29 cellular contexts compared by ENCODE assay signal in genomic region chr12:128261757-128262156, GRCh38. TPM values are rescaled to one million over a fixed set of nuclear protein-coding genes. Genes with fewer than 3 reads are reported as not detected.
A peak's percentile ranks its signal among the peaks of the same experiment; 100 is the strongest.
DNase-seq lines count a peak whose midpoint lies in the region; ATAC-seq, FAIRE-seq and TF ChIP-seq lines count a peak whose summit lies in the region.
"Had no signal": no experiment of that assay in that cellular context is flagged by ENCODE, and none has a peak within 500 bp of the region (broad histone marks: within the 10 kb centered on the region; RNA-seq: fewer than 3 reads in every experiment).

No MANE protein-coding gene starts in this region.

- BruUV-seq in HepG2 (replicated peaks; lab: Mats Ljungman, UMichigan) = no TSS peak
- BruUV-seq in K562 (replicated peaks; lab: Mats Ljungman, UMichigan) = no TSS peak

- H3K18ac ChIP-seq in mesenchymal stem cell (ENCODE audit: low read depth in 1 of 2, low read length in 2 of 2) = no peak overlapping the region

- no peaks in the 10 kb centered on the region for H3K79me1 ChIP-seq in mesenchymal stem cell (replicated peaks; ENCODE audit: low read length, poor library complexity, severe bottlenecking)

- TF ChIP-seq POLR2A in HepG2 (IDR thresholded peaks at IDR 0.05; ENCODE audit: insufficient read depth in 1 of 2, low read depth in 2 of 2, low read length in 2 of 2) (no peak), right lobe of liver (IDR thresholded peaks at IDR 0.05) (no peak), K562 (conservative IDR thresholded peaks at IDR 0.05) (no peak)

- under 1% methylated on average over 3 of the region's 3 CpGs for WGBS in HepG2 (ENCODE audit: low lambda C conversion rate)
- WGBS in right lobe of liver (ENCODE audit: insufficient coverage, low coverage, low lambda C conversion rate, missing lambda C conversion rate) = 72% methylated on average over 3 of the region's 3 CpGs
- 0% methylated on average over 3 of the region's 3 CpGs for WGBS in K562 (ENCODE audit: insufficient coverage, low coverage, missing lambda C conversion rate)
- 77% methylated on average over 3 of the region's 3 CpGs for WGBS in mesenchymal stem cell

- H3K23ac ChIP-seq in mesenchymal stem cell (ENCODE audit: low read length in 2 of 2) = no peak overlapping the region

- ATAC-seq in HepG2 (no peak), right lobe of liver (no peak), K562 (no peak)
- ATAC-seq: A549, GM12878 had no signal

- H2BK5ac ChIP-seq in mesenchymal stem cell (ENCODE audit: low read depth, low read length, poor library complexity, severe bottlenecking) = no peak overlapping the region

- H3K9me3 ChIP-seq in HepG2 (ENCODE audit: low read length) (peaks cover 5% of the 10 kb centered on the region; the same call in 1 of the 2 replicates), right lobe of liver (no peaks in the 10 kb centered on the region), K562 (replicated peaks; ENCODE audit: control insufficient read depth, insufficient read depth, low read depth, low read length) (no peaks in the 10 kb centered on the region), mesenchymal stem cell (ENCODE audit: control insufficient read depth, low read length) (peaks cover 13% of the 10 kb centered on the region)
- H3K9me3 ChIP-seq: A549, BE2C had no signal

- H3K4ac ChIP-seq in mesenchymal stem cell (ENCODE audit: low read depth in 1 of 2, low read length in 2 of 2) = no peak overlapping the region

- in situ Hi-C loops in HepG2 (cut with HindIII; ENCODE audit: extremely low pct_ligation_motif_present, low pct_unique_long_range_greater_than_20kb) = no loop called here
- in situ Hi-C loops in K562 (cut with MboI) = no loop called here

- H2BK12ac ChIP-seq in mesenchymal stem cell (ENCODE audit: low read length in 2 of 2) = no peak overlapping the region

- H2AK5ac ChIP-seq in mesenchymal stem cell (ENCODE audit: low read length, severe bottlenecking) = no peak overlapping the region

- H3K4me1 ChIP-seq in HepG2 (ENCODE audit: insufficient read depth, low read length) (no peaks in the 10 kb centered on the region), right lobe of liver (no peaks in the 10 kb centered on the region), K562 (replicated peaks in 1 of 2; ENCODE audit: control insufficient read depth in 2 of 2, insufficient read depth in 2 of 2, low read length in 2 of 2) (no peaks in the 10 kb centered on the region), mesenchymal stem cell (ENCODE audit: control insufficient read depth, insufficient read depth, low read depth, low read length) (peaks cover 5% of the 10 kb centered on the region)
- H3K4me1 ChIP-seq: A549, BE2C had no signal

- H3K79me2 ChIP-seq in HepG2 (ENCODE audit: insufficient read depth, low read length) (no peaks in the 10 kb centered on the region), K562 (ENCODE audit: control insufficient read depth, insufficient read depth, low read length) (no peaks in the 10 kb centered on the region)

- POLR2A ChIA-PET in HepG2 (lab: Yijun Ruan, JAX) (no interaction called here), K562 (lab: Yijun Ruan, JAX) (no interaction called here)

- no peak overlapping the region for H4K8ac ChIP-seq in mesenchymal stem cell (ENCODE audit: low read length)

- H3K4me3 ChIP-seq in HepG2 (replicated peaks in 1 of 3; ENCODE audit: insufficient read depth in 1 of 3, low read depth in 2 of 3, low read length in 3 of 3) (no peak overlapping the region), right lobe of liver (no peak overlapping the region), K562 (no peak overlapping the region), mesenchymal stem cell (ENCODE audit: insufficient read depth in 1 of 2, low read depth in 1 of 2, low read length in 2 of 2) (no peak overlapping the region)
- H3K4me3 ChIP-seq: A549, BLaER1, GM12878 had no signal

- TF ChIP-seq RAD21 in HepG2 (CRISPR knock-in tag; IDR thresholded peaks at IDR 0.05) (no peak), K562 (CRISPR knock-in tag; conservative IDR thresholded peaks at IDR 0.05 in 1 of 2, IDR thresholded peaks at IDR 0.05 in 1 of 2) (no peak)

- no peak overlapping the region for H2BK120ac ChIP-seq in mesenchymal stem cell (ENCODE audit: low read depth, low read length)

- H3K27me3 ChIP-seq in HepG2 (ENCODE audit: control insufficient read depth in 1 of 2, insufficient read depth in 2 of 2, low read length in 2 of 2) (peaks cover 0 to 3% of the 10 kb centered on the region in 2 experiments; a peak in 1 of 5 replicates), right lobe of liver (peaks cover 0 to 4% of the 10 kb centered on the region in 2 donors), K562 (ENCODE audit: control insufficient read depth in 2 of 2, insufficient read depth in 2 of 2, low read length in 2 of 2) (no peaks in the 10 kb centered on the region), mesenchymal stem cell (ENCODE audit: control insufficient read depth in 1 of 2, insufficient read depth in 1 of 2, low read length in 2 of 2) (peaks cover 24% of the 10 kb centered on the region in 2 experiments)
- H3K27me3 ChIP-seq: BE2C had no signal

- no peaks in the 10 kb centered on the region for H3K9me1 ChIP-seq in K562 (ENCODE audit: control insufficient read depth, insufficient read depth, low read length)

- TF ChIP-seq EP300 in HepG2 (IDR thresholded peaks at IDR 0.05; ENCODE audit: low read depth in 2 of 2, low read length in 2 of 2) = no peak
- TF ChIP-seq EP300 in HepG2 (CRISPR knock-in tag; IDR thresholded peaks at IDR 0.05; ENCODE audit: borderline replicate concordance) = no peak
- no peak for TF ChIP-seq EP300 in K562 (IDR thresholded peaks at IDR 0.05; ENCODE audit: low read length)

- no peak overlapping the region for H4K91ac ChIP-seq in mesenchymal stem cell (ENCODE audit: low read length)

- CTCF ChIA-PET in HepG2 (lab: Yijun Ruan, JAX; ENCODE audit: low intra/inter-chr PET ratio, low total read pairs) = no interaction called here
- CTCF ChIA-PET in K562 (lab: Yijun Ruan, JAX; ENCODE audit: low intra/inter-chr PET ratio) = no interaction called here

- H2BK15ac ChIP-seq in mesenchymal stem cell (ENCODE audit: low read depth, poor library complexity, severe bottlenecking) = no peak overlapping the region

- no peak for FAIRE-seq in HepG2 (lab: Jason Lieb, UNC)
- no peak for FAIRE-seq in K562 (lab: Jason Lieb, UNC)
- peak; percentile 97 for FAIRE-seq in urothelium cell line (lab: Jason Lieb, UNC)
- FAIRE-seq: A549, GM12878, GM12892, GM18507 had no signal

- H3K36me3 ChIP-seq in HepG2 (replicated peaks in 1 of 2; ENCODE audit: control insufficient read depth in 1 of 2, insufficient read depth in 2 of 2, low read length in 2 of 2) = no peaks in the 10 kb centered on the region
- no peaks in the 10 kb centered on the region for H3K36me3 ChIP-seq in right lobe of liver
- no peaks in the 10 kb centered on the region for H3K36me3 ChIP-seq in K562 (ENCODE audit: control insufficient read depth, insufficient read depth, low read length)
- no peaks in the 10 kb centered on the region for H3K36me3 ChIP-seq in mesenchymal stem cell (ENCODE audit: control insufficient read depth in 1 of 2, insufficient read depth in 2 of 2, low read depth in 1 of 2, low read length in 2 of 2)
- H3K36me3 ChIP-seq: BE2C, BLaER1 had no signal

- TF ChIP-seq CTCF in HepG2 (CRISPR knock-in tag; IDR thresholded peaks at IDR 0.05) = no peak
- no peak for TF ChIP-seq CTCF in right lobe of liver (IDR thresholded peaks at IDR 0.05)
- TF ChIP-seq CTCF in K562 (IDR thresholded peaks at IDR 0.05 in 2 of 3, conservative IDR thresholded peaks at IDR 0.05 in 1 of 3; ENCODE audit: insufficient read depth in 2 of 3, low read depth in 1 of 3, low read length in 3 of 3) = no peak

- H4K20me1 ChIP-seq in HepG2 (ENCODE audit: insufficient read depth, low read length) = no peaks in the 10 kb centered on the region
- H4K20me1 ChIP-seq in K562 (replicated peaks; ENCODE audit: control insufficient read depth, insufficient read depth, low read length) = no peaks in the 10 kb centered on the region
- H4K20me1 ChIP-seq: BLaER1 had no signal

- intact Hi-C loops in HepG2 (cut with micrococcal nuclease; ENCODE audit: unreplicated experiment) (no loop called here), right lobe of liver (cut with DNase I) (no loop called here), K562 (cut with micrococcal nuclease) (no loop called here)

- DNase-seq in HepG2 (ENCODE audit: low spot score) = no peak
- DNase-seq in right lobe of liver = no peak
- no peak for DNase-seq in K562 (ENCODE audit: extremely low read depth in 1 of 4, low spot score in 3 of 4)
- DNase-seq in urothelium cell line (ENCODE audit: low spot score) = no peak
- no peak for DNase-seq in mesenchymal stem cell
- DNase-seq in OCI-M2 (lab: John Stamatoyannopoulos, UW; ENCODE audit: unreplicated experiment) = no peak
- DNase-seq: BE2C; C1 segment of cervical spinal cord; CD4-positive, alpha-beta memory T cell; CD4-positive, CD25-positive, alpha-beta regulatory T cell; CD8-positive, alpha-beta memory T cell; COR-L47; DMS 273 treated with DMSO at 0.1 percent for 48 hours; DMS153; DMS53; DMS79; DND-41; EL; GDM1 had no signal

- H3K9ac ChIP-seq in HepG2 (ENCODE audit: insufficient read depth, low read depth, low read length) (no peak overlapping the region), K562 (ENCODE audit: insufficient read depth in 1 of 2, low read depth in 2 of 2, low read length in 2 of 2) (no peak overlapping the region), mesenchymal stem cell (ENCODE audit: low read length) (no peak overlapping the region)
- H3K9ac ChIP-seq: BLaER1 had no signal

- H3K4me2 ChIP-seq in HepG2 (ENCODE audit: low read depth, low read length) (no peak overlapping the region), K562 (ENCODE audit: insufficient read depth, low read length) (no peak overlapping the region), mesenchymal stem cell (ENCODE audit: low read length, poor library complexity, severe bottlenecking) (no peak overlapping the region)
- H3K4me2 ChIP-seq: A549, BLaER1 had no signal

- H2AFZ ChIP-seq in HepG2 (ENCODE audit: low read length) (no peak overlapping the region), K562 (ENCODE audit: low read depth, low read length) (no peak overlapping the region), mesenchymal stem cell (ENCODE audit: low read depth, low read length) (no peak overlapping the region)

- no peak overlapping the region for H3K27ac ChIP-seq in HepG2 (ENCODE audit: extremely low read length, insufficient read depth, low read length)
- H3K27ac ChIP-seq in right lobe of liver = no peak overlapping the region
- no peak overlapping the region for H3K27ac ChIP-seq in K562 (ENCODE audit: extremely low read depth, low read depth, low read length)
- no peak overlapping the region for H3K27ac ChIP-seq in mesenchymal stem cell (ENCODE audit: low read length, poor library complexity, severe bottlenecking)
- H3K27ac ChIP-seq: 22Rv1, A549, BLaER1 had no signal

- H3K14ac ChIP-seq in mesenchymal stem cell (ENCODE audit: low read length in 2 of 2) = no peak overlapping the region

RNA-seq across cellular contexts. Expression of gene TMEM132C, which starts 5.2 kb away (rescaled TPM):
- total RNA-seq in HepG2 (2016; rRNA removed; fragmentation: Illumina TruSeq; extraction: Trizol) (not detected in 2 replicates), right lobe of liver (under 1 TPM in 3 of 6 experiments, not detected in 3; 0.04 to 0.19 (median 0.06) TPM), K562 (2014; rRNA removed) (not detected in 2 replicates), K562 (2014; rRNA removed; fragmentation: Illumina TruSeq; extraction: Trizol) (not detected in 2 replicates), K562 (2015; rRNA removed; fragmentation: Illumina TruSeq; extraction: Trizol) (not detected in 2 replicates), K562 (2021) (not detected in 2 replicates)
- not detected in 2 replicates for total RNA-seq in HepG2 (2016; cell fraction: cytosol; rRNA removed; fragmentation: Illumina TruSeq; extraction: Trizol; ENCODE audit: low read depth)
- not detected in 2 replicates for total RNA-seq in HepG2 (2016; cell fraction: insoluble cytoplasmic fraction; rRNA removed; fragmentation: Illumina TruSeq; extraction: Trizol)
- total RNA-seq in HepG2 (2016; cell fraction: membrane; rRNA removed; fragmentation: Illumina TruSeq; extraction: Trizol) = not detected in 2 replicates
- total RNA-seq in HepG2 (2016; cell fraction: nucleus; rRNA removed; fragmentation: Illumina TruSeq; extraction: Trizol) = not detected in 2 replicates
- polyA plus RNA-seq in HepG2 (2011; rRNA removed) (not detected in 2 replicates), K562 (2011; rRNA removed) (not detected in 2 replicates), K562 (2014; fragmentation: Illumina TruSeq; extraction: Trizol) (not detected in 2 replicates), K562 (2014; fragmentation: Nextera tagmentation; extraction: Ambion mirVana) (not detected), K562 (2014; rRNA removed) (not detected in 2 replicates)
- not detected in 2 replicates for polyA plus RNA-seq in HepG2 (2011; cell fraction: cytosol; rRNA removed)
- polyA plus RNA-seq in HepG2 (2011; cell fraction: nucleus; rRNA removed) = not detected in 2 replicates
- polyA plus RNA-seq in HepG2 (2012) = not detected in 2 replicates
- not detected in 2 replicates for polyA plus RNA-seq in HepG2 (2016; cell fraction: cytosol; fragmentation: Illumina TruSeq; extraction: Trizol; ENCODE audit: low read depth)
- not detected in 2 replicates for polyA plus RNA-seq in HepG2 (2016; cell fraction: insoluble cytoplasmic fraction; fragmentation: Illumina TruSeq; extraction: Trizol; ENCODE audit: low read depth)
- polyA plus RNA-seq in HepG2 (2016; cell fraction: membrane; fragmentation: Illumina TruSeq; extraction: Trizol; ENCODE audit: low read depth) = not detected in 2 replicates
- not detected in 2 replicates for polyA plus RNA-seq in HepG2 (2016; cell fraction: nucleus; fragmentation: Illumina TruSeq; extraction: Trizol; ENCODE audit: insufficient read depth, low read depth)
- not detected in 2 replicates for polyA minus RNA-seq in HepG2 (2011; rRNA and poly(A)+ RNA removed; ENCODE audit: low replicate concordance)
- not detected in 2 replicates for polyA minus RNA-seq in HepG2 (2011; cell fraction: cytosol; rRNA and poly(A)+ RNA removed)
- not detected in 2 replicates for polyA minus RNA-seq in HepG2 (2011; cell fraction: nucleus; rRNA and poly(A)+ RNA removed)
- not detected in 2 replicates for total RNA-seq in K562 (2011; cell fraction: chromatin; rRNA removed; ENCODE audit: low replicate concordance)
- not detected in 2 replicates for total RNA-seq in K562 (2011; cell fraction: nucleolus; rRNA removed)
- not detected in 2 replicates for total RNA-seq in K562 (2011; cell fraction: nucleoplasm; rRNA removed)
- polyA plus RNA-seq in K562 (2011; cell fraction: cytosol; rRNA removed) = not detected in 2 replicates
- not detected in 2 replicates for polyA plus RNA-seq in K562 (2011; cell fraction: nucleus; rRNA removed)
- polyA plus RNA-seq in K562 (2012) = not detected in 2 replicates
- polyA minus RNA-seq in K562 (2011; rRNA and poly(A)+ RNA removed) = not detected in 2 replicates
- not detected in 2 replicates for polyA minus RNA-seq in K562 (2011; cell fraction: cytosol; rRNA and poly(A)+ RNA removed)
- polyA minus RNA-seq in K562 (2011; cell fraction: nucleus; rRNA and poly(A)+ RNA removed) = not detected in 2 replicates
- not detected for polyA plus RNA-seq in mesenchymal stem cell (2013, experiment 1 of 2)
- not detected for polyA plus RNA-seq in mesenchymal stem cell (2013, experiment 2 of 2)
- total RNA-seq: A172; CD4-positive, alpha-beta memory T cell; CD4-positive, CD25-positive, alpha-beta regulatory T cell; CD8-positive, alpha-beta memory T cell; Daoy; G401; GM12878 had no signal
- polyA plus RNA-seq: A549; CD14-positive monocyte; CD4-positive, alpha-beta memory T cell; CD8-positive, alpha-beta memory T cell; GM12878 had no signal
